9 cellular contexts compared by ENCODE assay signal in the genomic region with DNA sequence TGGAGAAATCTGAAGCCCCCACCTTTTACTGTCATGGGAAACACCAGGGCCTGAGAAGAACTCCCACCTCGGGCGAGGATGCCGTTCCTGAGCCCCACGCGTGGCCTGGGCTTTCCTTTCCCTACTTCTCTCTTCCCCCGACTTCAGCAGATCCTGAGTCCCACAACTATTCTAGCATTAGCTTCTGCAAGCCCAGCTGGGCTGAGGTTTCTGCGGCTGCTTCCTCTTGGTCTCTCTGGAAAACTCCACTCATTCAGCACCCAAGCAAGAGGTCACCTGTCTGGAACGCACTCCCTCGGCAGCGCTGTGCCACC. TPM values are rescaled to one million over a fixed set of nuclear protein-coding genes. Genes with fewer than 3 reads are reported as not detected.
DNase-seq lines count a peak whose midpoint lies in the region; ATAC-seq and TF ChIP-seq lines count a peak whose summit lies in the region.
"Had no signal": no experiment of that assay in that cellular context is flagged by ENCODE, and none has a peak within 500 bp of the region (broad histone marks: within the 10 kb centered on the region; RNA-seq: fewer than 3 reads in every experiment).

No MANE protein-coding gene starts in this region.

- DNase-seq in activated naive CD4-positive, alpha-beta T cell treated with anti-CD3 and anti-CD28 coated beads for 36 hours: no peak
- no peak for DNase-seq in activated naive CD4-positive, alpha-beta T cell (lab: John Stamatoyannopoulos, UW)
- DNase-seq in mucosa of descending colon (no peak), tibial nerve (ENCODE audit: low spot score in 2 of 2) (no peak), NCI-H128 (lab: John Stamatoyannopoulos, UW; ENCODE audit: unreplicated experiment) (no peak), OCI-LY7 (ENCODE audit: low spot score) (no peak)
- DNase-seq in activated T-cell treated with anti-CD3 and anti-CD28 coated beads, Interleukin-2, amount 50 U/mL, for 1 hour: no peak
- DNase-seq: SIG-M5 had no signal

- no peak overlapping the region for H3K4me2 ChIP-seq in OCI-LY7 (ENCODE audit: low read length)

- peak; percentile 54 for ATAC-seq in mucosa of descending colon

- H4K20me1 ChIP-seq in OCI-LY7 (ENCODE audit: insufficient read depth, low read length): no peaks in the 10 kb centered on the region

- H3K27ac Mint-ChIP-seq in activated naive CD4-positive, alpha-beta T cell treated with anti-CD3 and anti-CD28 coated beads for 36 hours: peak overlapping the region; percentile 56

- BruUV-seq in OCI-LY7 (replicated peaks; lab: Mats Ljungman, UMichigan): no TSS peak

- 28 to 32% methylated on average over 10 of the region's 10 CpGs for WGBS in tibial nerve, 2 donors

- TF ChIP-seq EP300 in tibial nerve (IDR thresholded peaks at IDR 0.05): no peak

- peaks cover 4% of the 10 kb centered on the region for H3K9me3 Mint-ChIP-seq in activated naive CD4-positive, alpha-beta T cell treated with anti-CD3 and anti-CD28 coated beads for 36 hours

- H3K36me3 Mint-ChIP-seq in activated naive CD4-positive, alpha-beta T cell treated with anti-CD3 and anti-CD28 coated beads for 36 hours (ENCODE audit: low read depth): no peaks in the 10 kb centered on the region

- H3K79me2 ChIP-seq in OCI-LY7 (ENCODE audit: insufficient read depth, low read depth, low read length): no peaks in the 10 kb centered on the region

- H3K27ac ChIP-seq in duodenal mucosa (ENCODE audit: low read depth, low read length): no peak overlapping the region
- peak overlapping the region in 1 of 4 donors; percentile 87 for H3K27ac ChIP-seq in tibial nerve
- H3K27ac ChIP-seq in OCI-LY7 (ENCODE audit: low read depth, low read length, poor library complexity, severe bottlenecking): no peak overlapping the region

- CTCF ChIA-PET in activated naive CD4-positive, alpha-beta T cell treated with anti-CD3 and anti-CD28 coated beads for 36 hours (lab: Charles Lee): no interaction called here
- CTCF ChIA-PET in OCI-LY7 (lab: Charles Lee; ENCODE audit: unreplicated experiment): no interaction called here

- no peak overlapping the region for H2AFZ ChIP-seq in OCI-LY7 (ENCODE audit: low read length)

- H3K9me3 ChIP-seq in duodenal mucosa (ENCODE audit: control insufficient read depth in 1 of 2, low read length in 2 of 2) (no peaks in the 10 kb centered on the region), mucosa of descending colon (no peaks in the 10 kb centered on the region), tibial nerve (no peaks in the 10 kb centered on the region), OCI-LY7 (ENCODE audit: low read length) (no peaks in the 10 kb centered on the region)

- H3K36me3 ChIP-seq in duodenal mucosa (ENCODE audit: control insufficient read depth in 1 of 2, insufficient read depth in 2 of 2, low read length in 2 of 2) (no peaks in the 10 kb centered on the region), mucosa of descending colon (ENCODE audit: low read depth) (no peaks in the 10 kb centered on the region), tibial nerve (no peaks in the 10 kb centered on the region), OCI-LY7 (ENCODE audit: insufficient read depth, low read length) (no peaks in the 10 kb centered on the region)

- H3K4me3 ChIP-seq in duodenal mucosa (ENCODE audit: low read depth in 1 of 2, low read length in 2 of 2) (peak overlapping the region; percentile 66 to 68), mucosa of descending colon (no peak overlapping the region), tibial nerve (peak overlapping the region in 3 of 4 donors; percentile 69 to 74 (median 71)), OCI-LY7 (ENCODE audit: low read depth, low read length, poor library complexity, severe bottlenecking) (no peak overlapping the region)

- no peak for TF ChIP-seq POLR2A in tibial nerve (IDR thresholded peaks at IDR 0.05)

- H3K9me2 ChIP-seq in OCI-LY7 (ENCODE audit: insufficient read depth, low read length): no peaks in the 10 kb centered on the region

- peaks cover 6% of the 10 kb centered on the region for H3K4me1 Mint-ChIP-seq in activated naive CD4-positive, alpha-beta T cell treated with anti-CD3 and anti-CD28 coated beads for 36 hours (ENCODE audit: low read depth)

- H3K4me1 ChIP-seq in duodenal mucosa (ENCODE audit: control insufficient read depth in 1 of 2, insufficient read depth in 2 of 2, low read length in 2 of 2) (peaks cover 0 to 13% of the 10 kb centered on the region in 2 donors), mucosa of descending colon (ENCODE audit: low read depth) (peaks cover 9% of the 10 kb centered on the region), tibial nerve (peaks cover 0 to 46% (median 7%) of the 10 kb centered on the region in 4 donors), OCI-LY7 (ENCODE audit: insufficient read depth, low read length, poor library complexity, severe bottlenecking) (no peaks in the 10 kb centered on the region)

- TF ChIP-seq CTCF in mucosa of descending colon (IDR thresholded peaks at IDR 0.05): no peak
- no peak for TF ChIP-seq CTCF in tibial nerve (IDR thresholded peaks at IDR 0.05)
- TF ChIP-seq CTCF in OCI-LY7 (conservative IDR thresholded peaks at IDR 0.05; ENCODE audit: low read length): no peak

- H3K27me3 ChIP-seq in duodenal mucosa (ENCODE audit: control insufficient read depth in 1 of 2, insufficient read depth in 2 of 2, low read length in 2 of 2) (no peaks in the 10 kb centered on the region), tibial nerve (no peaks in the 10 kb centered on the region)

- no peak overlapping the region for H3K4me3 Mint-ChIP-seq in activated naive CD4-positive, alpha-beta T cell treated with anti-CD3 and anti-CD28 coated beads for 36 hours

- intact Hi-C loops in activated naive CD4-positive, alpha-beta T cell treated with anti-CD3 and anti-CD28 coated beads for 36 hours (cut with micrococcal nuclease): no loop called here
- intact Hi-C loops in mucosa of descending colon (cut with DNase I, micrococcal nuclease): no loop called here
- intact Hi-C loops in OCI-LY7 (cut with micrococcal nuclease; ENCODE audit: unreplicated experiment): no loop called here

- POLR2A ChIA-PET in OCI-LY7 (lab: Charles Lee): no interaction called here

- H3K9ac ChIP-seq in duodenal mucosa (ENCODE audit: low read depth in 1 of 2, low read length in 2 of 2): peak overlapping the region in 1 of 2 donors; percentile 27

- peaks cover 36% of the 10 kb centered on the region for H3K27me3 Mint-ChIP-seq in activated naive CD4-positive, alpha-beta T cell treated with anti-CD3 and anti-CD28 coated beads for 36 hours (ENCODE audit: low read depth)

RNA-seq across cellular contexts. Expression of a gene that starts 0.8 kb away (rescaled TPM):
- under 1 TPM; 0.49 to 0.72 TPM for total RNA-seq in activated naive CD4-positive, alpha-beta T cell treated with anti-CD3 and anti-CD28 coated beads for 36 hours
- 100 to 1,000 TPM in 1 of 3 donors, 10 to 100 TPM in 2; 56.5 to 103 (median 74.1) TPM for total RNA-seq in mucosa of descending colon
- 10 to 100 TPM; 57.3 to 76.7 (median 63.7) TPM for total RNA-seq in tibial nerve
- not detected in 2 replicates for total RNA-seq in OCI-LY7 (2014; rRNA removed; shearing (Covaris generic))
- total RNA-seq in OCI-LY7 (2022): not detected in 2 replicates

Comparison
In these comparisons a context has a peak if more than half of its experiments do, and no peak if none do; other contexts are left out.
1. H3K4me3 ChIP-seq: peak in duodenal mucosa (2 of 2) and tibial nerve (3 of 4); none in mucosa of descending colon (single experiment) and OCI-LY7 (single experiment).
2. RNA of a gene that starts 0.8 kb away (total RNA-seq): 56.5 to 103 TPM in mucosa of descending colon and 57.3 to 76.7 TPM in tibial nerve; 0.49 to 0.72 TPM in activated naive CD4-positive, alpha-beta T cell treated with anti-CD3 and anti-CD28 coated beads for 36 hours and not detected in OCI-LY7; every median in the first group is over 10 times any median in the second.